In the genomic region with DNA sequence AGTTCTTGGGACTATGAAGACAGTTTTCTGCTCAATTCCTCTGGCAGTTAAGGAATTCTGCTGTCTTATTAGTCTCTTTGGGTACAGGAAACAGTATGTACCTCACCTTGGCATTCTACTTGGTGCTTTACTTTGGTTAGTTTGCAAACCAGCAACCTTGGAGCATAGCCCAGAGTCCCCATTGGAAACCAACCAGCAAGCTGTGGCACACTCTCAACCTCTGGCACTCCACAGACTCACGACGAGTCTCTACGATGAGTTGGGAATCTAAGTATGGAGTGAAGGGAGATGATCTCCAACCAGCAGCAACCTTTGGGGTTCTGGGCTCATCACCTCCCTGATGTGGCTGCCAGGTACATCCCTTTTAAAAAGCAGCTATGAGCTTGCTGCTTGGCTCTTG, we compare ENCODE assay signal across 10 cellular contexts.
"Had no signal": no experiment of that assay in that cellular context is flagged by ENCODE, and none has a peak within 500 bp of the region (broad histone marks: within the 10 kb centered on the region; RNA-seq: fewer than 3 reads in every experiment).

No MANE protein-coding gene starts in this region.

- DNase-seq: GM23248, GOT3, H7, HFFc6, IMR-90, KG1 had no signal

- H3K4me1 ChIP-seq: HAP-1 had no signal

- FAIRE-seq: K562 had no signal

- H2AFZ ChIP-seq: GM23248 had no signal

- ATAC-seq: HCT116, K562 had no signal

- H3K27ac ChIP-seq: GM23248, HL-60 had no signal

- H3K9me3 ChIP-seq: HAP-1 had no signal

- H3K9ac ChIP-seq: GM23248 had no signal

- H3K36me3 ChIP-seq: HAP-1 had no signal

- H3K4me3 ChIP-seq: GM23248, HAP-1, K562 had no signal
